ENCODE assay signal across 18 cellular contexts in genomic region chr6:13759025-13759424, GRCh38. TPM values are rescaled to one million over a fixed set of nuclear protein-coding genes. Genes with fewer than 3 reads are reported as not detected.
DNase-seq lines count a peak whose midpoint lies in the region; ATAC-seq, FAIRE-seq and TF ChIP-seq lines count a peak whose summit lies in the region.
"Had no signal": no experiment of that assay in that cellular context is flagged by ENCODE, and none has a peak within 500 bp of the region (broad histone marks: within the 10 kb centered on the region; RNA-seq: fewer than 3 reads in every experiment).

No MANE protein-coding gene starts in this region.

- no peak overlapping the region for H4K8ac ChIP-seq in neuronal stem cell (ENCODE audit: low read depth, low read length)

- DNase-seq in T-helper 1 cell, result no peak
- no peak for DNase-seq in HepG2 (ENCODE audit: low spot score)
- DNase-seq in right lobe of liver, result no peak
- no peak for DNase-seq in neuronal stem cell (ENCODE audit: low spot score)
- DNase-seq in left ventricle myocardium inferior, result no peak
- no peak for DNase-seq in G401 (ENCODE audit: low spot score)
- DNase-seq: AML-193; Caco-2; CD4-positive, alpha-beta T cell; GF-D8; H9 had no signal

- no peak for TF ChIP-seq RAD21 in HepG2 (CRISPR knock-in tag; IDR thresholded peaks at IDR 0.05)

- BruUV-seq in HepG2 (replicated peaks; lab: Mats Ljungman, UMichigan), result no TSS peak

- peak overlapping the region; percentile 50 for H3K18ac ChIP-seq in neuronal stem cell (ENCODE audit: low read length)

- H3K27ac Mint-ChIP-seq in T-helper 1 cell treated with Interleukin-12 subunit alpha and Interleukin-12 subunit beta and Interleukin-4 antibody, amounts not matched to agents 30 μg/mL and 1 μg/mL, for 36 hours, result peak overlapping the region; percentile 18
- H3K27ac Mint-ChIP-seq in dendritic cell treated with granulocyte-macrophage colony-stimulating factor and Interleukin-4, amounts not matched to agents 40 ng/mL and 50 ng/mL, for 4 days, result peak overlapping the region; percentile 41
- H3K27ac Mint-ChIP-seq: CD4-positive, alpha-beta T cell; H9 had no signal

- no peaks in the 10 kb centered on the region for H3K27me3 Mint-ChIP-seq in T-helper 1 cell treated with Interleukin-12 subunit alpha and Interleukin-12 subunit beta and Interleukin-4 antibody, amounts not matched to agents 30 μg/mL and 1 μg/mL, for 36 hours (ENCODE audit: low read depth)
- no peaks in the 10 kb centered on the region for H3K27me3 Mint-ChIP-seq in dendritic cell treated with granulocyte-macrophage colony-stimulating factor and Interleukin-4, amounts not matched to agents 40 ng/mL and 50 ng/mL, for 4 days
- H3K27me3 Mint-ChIP-seq: CD4-positive, alpha-beta T cell had no signal

- peaks cover 28% of the 10 kb centered on the region for H3K4me1 Mint-ChIP-seq in T-helper 1 cell treated with Interleukin-12 subunit alpha and Interleukin-12 subunit beta and Interleukin-4 antibody, amounts not matched to agents 30 μg/mL and 1 μg/mL, for 36 hours (ENCODE audit: low read depth)
- H3K4me1 Mint-ChIP-seq in dendritic cell treated with granulocyte-macrophage colony-stimulating factor and Interleukin-4, amounts not matched to agents 40 ng/mL and 50 ng/mL, for 4 days (ENCODE audit: low read depth), result peaks cover 49% of the 10 kb centered on the region
- H3K4me1 Mint-ChIP-seq: H9 had no signal

- TF ChIP-seq EP300 in HepG2 (IDR thresholded peaks at IDR 0.05; ENCODE audit: low read depth in 2 of 2, low read length in 2 of 2) (no peak), HepG2 (CRISPR knock-in tag; IDR thresholded peaks at IDR 0.05; ENCODE audit: borderline replicate concordance) (no peak)

- ATAC-seq in HepG2 (peak; percentile 47), right lobe of liver (no peak)
- ATAC-seq: A549 had no signal

- no peak overlapping the region for H3K23ac ChIP-seq in neuronal stem cell (ENCODE audit: low read depth, low read length, poor library complexity)

- H3K4me3 ChIP-seq in HepG2 (replicated peaks in 1 of 3; ENCODE audit: insufficient read depth in 1 of 3, low read depth in 2 of 3, low read length in 3 of 3) (no peak overlapping the region), right lobe of liver (no peak overlapping the region), neuronal stem cell (ENCODE audit: low read length in 2 of 2) (no peak overlapping the region), left ventricle myocardium inferior (no peak overlapping the region)
- H3K4me3 ChIP-seq: A549 had no signal

- TF ChIP-seq CTCF in HepG2 (CRISPR knock-in tag; IDR thresholded peaks at IDR 0.05), result no peak
- no peak for TF ChIP-seq CTCF in right lobe of liver (IDR thresholded peaks at IDR 0.05)
- no peak for TF ChIP-seq CTCF in left ventricle myocardium inferior (IDR thresholded peaks at IDR 0.05; ENCODE audit: borderline replicate concordance)

- H3K4me2 ChIP-seq in HepG2 (ENCODE audit: low read depth, low read length), result no peak overlapping the region
- no peak overlapping the region for H3K4me2 ChIP-seq in neuronal stem cell (ENCODE audit: insufficient read depth, low read length, poor library complexity, severe bottlenecking)
- H3K4me2 ChIP-seq: A549 had no signal

- CTCF ChIA-PET in HepG2 (lab: Yijun Ruan, JAX; ENCODE audit: low intra/inter-chr PET ratio, low total read pairs), result no interaction called here

- FAIRE-seq in HepG2 (lab: Jason Lieb, UNC), result no peak
- FAIRE-seq: A549, D721Med, H1 had no signal

- H2BK5ac ChIP-seq in neuronal stem cell (ENCODE audit: low read length), result no peak overlapping the region

- H2BK120ac ChIP-seq in neuronal stem cell (ENCODE audit: low read depth, low read length), result no peak overlapping the region

- H3K9me3 Mint-ChIP-seq in T-helper 1 cell treated with Interleukin-12 subunit alpha and Interleukin-12 subunit beta and Interleukin-4 antibody, amounts not matched to agents 30 μg/mL and 1 μg/mL, for 36 hours, result no peaks in the 10 kb centered on the region
- H3K9me3 Mint-ChIP-seq in dendritic cell treated with granulocyte-macrophage colony-stimulating factor and Interleukin-4, amounts not matched to agents 40 ng/mL and 50 ng/mL, for 4 days, result no peaks in the 10 kb centered on the region
- H3K9me3 Mint-ChIP-seq: CD4-positive, alpha-beta T cell; H9 had no signal

- no peaks in the 10 kb centered on the region for H3K79me2 ChIP-seq in HepG2 (ENCODE audit: insufficient read depth, low read length)

- no peaks in the 10 kb centered on the region for H3K79me1 ChIP-seq in neuronal stem cell (ENCODE audit: low read depth, low read length)

- H3K27me3 ChIP-seq in HepG2 (ENCODE audit: control insufficient read depth in 1 of 2, insufficient read depth in 2 of 2, low read length in 2 of 2), result peaks cover 0 to 1% of the 10 kb centered on the region in 2 experiments; a peak in 1 of 5 replicates
- H3K27me3 ChIP-seq in right lobe of liver, result no peaks in the 10 kb centered on the region
- no peaks in the 10 kb centered on the region for H3K27me3 ChIP-seq in neuronal stem cell (ENCODE audit: control insufficient read depth in 3 of 3, insufficient read depth in 3 of 3, low read depth in 1 of 3, low read length in 3 of 3)
- H3K27me3 ChIP-seq in left ventricle myocardium inferior (ENCODE audit: low read depth), result no peaks in the 10 kb centered on the region

- H2AK5ac ChIP-seq in neuronal stem cell (ENCODE audit: low read depth, low read length), result no peak overlapping the region

- no peak overlapping the region for H3K14ac ChIP-seq in neuronal stem cell (ENCODE audit: low read length)

- H3K36me3 ChIP-seq in HepG2 (replicated peaks in 1 of 2; ENCODE audit: control insufficient read depth in 1 of 2, insufficient read depth in 2 of 2, low read length in 2 of 2) (no peaks in the 10 kb centered on the region), right lobe of liver (no peaks in the 10 kb centered on the region), neuronal stem cell (replicated peaks in 1 of 2; ENCODE audit: control insufficient read depth in 2 of 2, insufficient read depth in 2 of 2, low read length in 2 of 2) (no peaks in the 10 kb centered on the region), left ventricle myocardium inferior (no peaks in the 10 kb centered on the region)

- H4K91ac ChIP-seq in neuronal stem cell (ENCODE audit: low read depth, low read length, poor library complexity), result no peak overlapping the region

- no peak overlapping the region for H3K27ac ChIP-seq in HepG2 (ENCODE audit: extremely low read length, insufficient read depth, low read length)
- H3K27ac ChIP-seq in right lobe of liver, result no peak overlapping the region
- no peak overlapping the region for H3K27ac ChIP-seq in neuronal stem cell (replicated peaks; ENCODE audit: low read length)
- no peak overlapping the region for H3K27ac ChIP-seq in left ventricle myocardium inferior (replicated peaks)
- H3K27ac ChIP-seq: 22Rv1, A549, C4-2B had no signal

- H3K9me3 ChIP-seq in HepG2 (ENCODE audit: low read length), result no peaks in the 10 kb centered on the region
- H3K9me3 ChIP-seq in right lobe of liver, result no peaks in the 10 kb centered on the region
- no peaks in the 10 kb centered on the region for H3K9me3 ChIP-seq in neuronal stem cell (replicated peaks in 1 of 2; ENCODE audit: control insufficient read depth in 2 of 2, insufficient read depth in 1 of 2, low read depth in 1 of 2, low read length in 2 of 2)
- peaks cover 3% of the 10 kb centered on the region for H3K9me3 ChIP-seq in left ventricle myocardium inferior (replicated peaks)
- H3K9me3 ChIP-seq: Caco-2 had no signal

- H2BK12ac ChIP-seq in neuronal stem cell (ENCODE audit: low read length), result no peak overlapping the region

- WGBS in HepG2 (ENCODE audit: low lambda C conversion rate), result 54% methylated on average over 5 of the region's 6 CpGs
- 67% methylated on average over 1 of the region's 6 CpGs for WGBS in right lobe of liver (ENCODE audit: insufficient coverage, low coverage, low lambda C conversion rate, missing lambda C conversion rate)
- WGBS in neuronal stem cell (ENCODE audit: extremely low coverage in 2 of 2, insufficient read length in 2 of 2, insufficient replicate concordance in 1 of 2), 2 donors, result no CpG with 5 or more reads among the region's 6 CpGs

- POLR2A ChIA-PET in HepG2 (lab: Yijun Ruan, JAX), result no interaction called here

- H3K4me3 Mint-ChIP-seq in T-helper 1 cell treated with Interleukin-12 subunit alpha and Interleukin-12 subunit beta and Interleukin-4 antibody, amounts not matched to agents 30 μg/mL and 1 μg/mL, for 36 hours, result no peak overlapping the region
- H3K4me3 Mint-ChIP-seq in dendritic cell treated with granulocyte-macrophage colony-stimulating factor and Interleukin-4, amounts not matched to agents 40 ng/mL and 50 ng/mL, for 4 days, result no peak overlapping the region
- H3K4me3 Mint-ChIP-seq: CD4-positive, alpha-beta T cell; H9 had no signal

- TF ChIP-seq POLR2A in HepG2 (IDR thresholded peaks at IDR 0.05; ENCODE audit: insufficient read depth in 1 of 2, low read depth in 2 of 2, low read length in 2 of 2), result no peak
- no peak for TF ChIP-seq POLR2A in right lobe of liver (IDR thresholded peaks at IDR 0.05)

- no peak overlapping the region for H2BK15ac ChIP-seq in neuronal stem cell (ENCODE audit: low read length)

- no peaks in the 10 kb centered on the region for H4K20me1 ChIP-seq in HepG2 (ENCODE audit: insufficient read depth, low read length)

- H3K4me1 ChIP-seq in HepG2 (ENCODE audit: insufficient read depth, low read length), result no peaks in the 10 kb centered on the region
- H3K4me1 ChIP-seq in right lobe of liver, result no peaks in the 10 kb centered on the region
- H3K4me1 ChIP-seq in neuronal stem cell (ENCODE audit: control insufficient read depth in 2 of 2, insufficient read depth in 1 of 2, low read depth in 1 of 2, low read length in 2 of 2), result peaks cover 0 to 13% of the 10 kb centered on the region in 2 donors
- peaks cover 15% of the 10 kb centered on the region for H3K4me1 ChIP-seq in left ventricle myocardium inferior
- H3K4me1 ChIP-seq: A549, Caco-2 had no signal

- H3K4ac ChIP-seq in neuronal stem cell (ENCODE audit: low read length), result no peak overlapping the region

- H3K9ac ChIP-seq in HepG2 (ENCODE audit: insufficient read depth, low read depth, low read length) (no peak overlapping the region), neuronal stem cell (ENCODE audit: low read depth, low read length, poor library complexity) (no peak overlapping the region)

- peaks cover 2% of the 10 kb centered on the region for H3K36me3 Mint-ChIP-seq in T-helper 1 cell treated with Interleukin-12 subunit alpha and Interleukin-12 subunit beta and Interleukin-4 antibody, amounts not matched to agents 30 μg/mL and 1 μg/mL, for 36 hours (ENCODE audit: low read depth)
- H3K36me3 Mint-ChIP-seq in dendritic cell treated with granulocyte-macrophage colony-stimulating factor and Interleukin-4, amounts not matched to agents 40 ng/mL and 50 ng/mL, for 4 days (ENCODE audit: low read depth), result no peaks in the 10 kb centered on the region

- in situ Hi-C loops in HepG2 (cut with HindIII; ENCODE audit: extremely low pct_ligation_motif_present, low pct_unique_long_range_greater_than_20kb), result no loop called here
- in situ Hi-C loops in G401 (cut with HindIII; ENCODE audit: low sequenced_read_pairs), result no loop called here

- intact Hi-C loops in HepG2 (cut with micrococcal nuclease; ENCODE audit: unreplicated experiment), result no loop called here
- intact Hi-C loops in right lobe of liver (cut with DNase I), result no loop called here
- intact Hi-C loops in dendritic cell treated with granulocyte-macrophage colony-stimulating factor and Interleukin-4, amounts not matched to agents 40 ng/mL and 50 ng/mL, for 4 days (cut with micrococcal nuclease), result no loop called here
- intact Hi-C loops in left ventricle myocardium inferior (cut with micrococcal nuclease), result no loop called here

- no peak overlapping the region for H2AFZ ChIP-seq in HepG2 (ENCODE audit: low read length)
- no peak overlapping the region for H2AFZ ChIP-seq in neuronal stem cell (ENCODE audit: low read length)

RNA-seq across cellular contexts. Expression of gene RANBP9, which starts 47.4 kb away (rescaled TPM):
- total RNA-seq in HepG2 (2016; rRNA removed; fragmentation: Illumina TruSeq; extraction: Trizol) (30.6 and 40.8 TPM in 2 replicates), right lobe of liver (10 to 100 TPM; 14.1 to 17.9 (median 15.9) TPM), left ventricle myocardium inferior (33.2 TPM)
- 49.4 and 57.5 TPM in 2 replicates for total RNA-seq in HepG2 (2016; cell fraction: cytosol; rRNA removed; fragmentation: Illumina TruSeq; extraction: Trizol; ENCODE audit: low read depth)
- 29.2 and 36.4 TPM in 2 replicates for total RNA-seq in HepG2 (2016; cell fraction: insoluble cytoplasmic fraction; rRNA removed; fragmentation: Illumina TruSeq; extraction: Trizol)
- 51.1 and 60.2 TPM in 2 replicates for total RNA-seq in HepG2 (2016; cell fraction: membrane; rRNA removed; fragmentation: Illumina TruSeq; extraction: Trizol)
- total RNA-seq in HepG2 (2016; cell fraction: nucleus; rRNA removed; fragmentation: Illumina TruSeq; extraction: Trizol), result 28.5 and 30.5 TPM in 2 replicates
- 22.4 and 26.6 TPM in 2 replicates for polyA plus RNA-seq in HepG2 (2011; rRNA removed)
- 14.8 and 16.2 TPM in 2 replicates for polyA plus RNA-seq in HepG2 (2011; cell fraction: cytosol; rRNA removed)
- polyA plus RNA-seq in HepG2 (2011; cell fraction: nucleus; rRNA removed), result 22.9 TPM in 2 replicates
- polyA plus RNA-seq in HepG2 (2012), result 32.6 and 36.1 TPM in 2 replicates
- polyA plus RNA-seq in HepG2 (2016; cell fraction: cytosol; fragmentation: Illumina TruSeq; extraction: Trizol; ENCODE audit: low read depth), result 8.1 and 8.7 TPM in 2 replicates
- polyA plus RNA-seq in HepG2 (2016; cell fraction: insoluble cytoplasmic fraction; fragmentation: Illumina TruSeq; extraction: Trizol; ENCODE audit: low read depth), result 43.1 and 50.7 TPM in 2 replicates
- polyA plus RNA-seq in HepG2 (2016; cell fraction: membrane; fragmentation: Illumina TruSeq; extraction: Trizol; ENCODE audit: low read depth), result 23.5 and 24.1 TPM in 2 replicates
- polyA plus RNA-seq in HepG2 (2016; cell fraction: nucleus; fragmentation: Illumina TruSeq; extraction: Trizol; ENCODE audit: insufficient read depth, low read depth), result 49.1 and 54.5 TPM in 2 replicates
- 9.6 and 10.2 TPM in 2 replicates for polyA minus RNA-seq in HepG2 (2011; rRNA and poly(A)+ RNA removed; ENCODE audit: low replicate concordance)
- 26.9 and 31.1 TPM in 2 replicates for polyA minus RNA-seq in HepG2 (2011; cell fraction: cytosol; rRNA and poly(A)+ RNA removed)
- 31.8 and 37.2 TPM in 2 replicates for polyA minus RNA-seq in HepG2 (2011; cell fraction: nucleus; rRNA and poly(A)+ RNA removed)
- polyA plus RNA-seq in neuronal stem cell (2013, experiment 1 of 2), result 34.4 TPM
- 35.1 TPM for polyA plus RNA-seq in neuronal stem cell (2013, experiment 2 of 2)
- total RNA-seq in G401 (2014; rRNA removed; shearing (Covaris generic)), result 20.7 and 36.3 TPM in 2 replicates

RNA-seq across cellular contexts. Expression of gene MCUR1, which starts 55.3 kb away (rescaled TPM):
- total RNA-seq in HepG2 (2016; rRNA removed; fragmentation: Illumina TruSeq; extraction: Trizol) (27.6 and 29.6 TPM in 2 replicates), right lobe of liver (10 to 100 TPM; 12.7 to 17.8 (median 15.2) TPM), left ventricle myocardium inferior (30.7 TPM)
- total RNA-seq in HepG2 (2016; cell fraction: cytosol; rRNA removed; fragmentation: Illumina TruSeq; extraction: Trizol; ENCODE audit: low read depth), result 53.0 and 63.9 TPM in 2 replicates
- total RNA-seq in HepG2 (2016; cell fraction: insoluble cytoplasmic fraction; rRNA removed; fragmentation: Illumina TruSeq; extraction: Trizol), result 21.6 and 28.6 TPM in 2 replicates
- total RNA-seq in HepG2 (2016; cell fraction: membrane; rRNA removed; fragmentation: Illumina TruSeq; extraction: Trizol), result 57.1 and 61.7 TPM in 2 replicates
- 13.6 and 16.9 TPM in 2 replicates for total RNA-seq in HepG2 (2016; cell fraction: nucleus; rRNA removed; fragmentation: Illumina TruSeq; extraction: Trizol)
- polyA plus RNA-seq in HepG2 (2011; rRNA removed), result 6.5 and 8.0 TPM in 2 replicates
- 5.1 and 6.7 TPM in 2 replicates for polyA plus RNA-seq in HepG2 (2011; cell fraction: cytosol; rRNA removed)
- polyA plus RNA-seq in HepG2 (2011; cell fraction: nucleus; rRNA removed), result 2.7 and 2.9 TPM in 2 replicates
- polyA plus RNA-seq in HepG2 (2012), result 9.7 and 12.4 TPM in 2 replicates
- polyA plus RNA-seq in HepG2 (2016; cell fraction: cytosol; fragmentation: Illumina TruSeq; extraction: Trizol; ENCODE audit: low read depth), result 115 and 150 TPM in 2 replicates
- polyA plus RNA-seq in HepG2 (2016; cell fraction: insoluble cytoplasmic fraction; fragmentation: Illumina TruSeq; extraction: Trizol; ENCODE audit: low read depth), result 35.0 and 35.4 TPM in 2 replicates
- polyA plus RNA-seq in HepG2 (2016; cell fraction: membrane; fragmentation: Illumina TruSeq; extraction: Trizol; ENCODE audit: low read depth), result 81.5 and 91.1 TPM in 2 replicates
- 29.5 and 30.1 TPM in 2 replicates for polyA plus RNA-seq in HepG2 (2016; cell fraction: nucleus; fragmentation: Illumina TruSeq; extraction: Trizol; ENCODE audit: insufficient read depth, low read depth)
- 6.4 and 12.9 TPM in 2 replicates for polyA minus RNA-seq in HepG2 (2011; rRNA and poly(A)+ RNA removed; ENCODE audit: low replicate concordance)
- polyA minus RNA-seq in HepG2 (2011; cell fraction: cytosol; rRNA and poly(A)+ RNA removed), result 5.0 and 5.7 TPM in 2 replicates
- 10.2 and 13.0 TPM in 2 replicates for polyA minus RNA-seq in HepG2 (2011; cell fraction: nucleus; rRNA and poly(A)+ RNA removed)
- polyA plus RNA-seq in neuronal stem cell (2013, experiment 1 of 2), result 17.4 TPM
- polyA plus RNA-seq in neuronal stem cell (2013, experiment 2 of 2), result 17.8 TPM
- total RNA-seq in G401 (2014; rRNA removed; shearing (Covaris generic)), result 28.2 and 28.8 TPM in 2 replicates
